Comparison of ENCODE assay signal across 3 cellular contexts in genomic region chr10:43075612-43076003, GRCh38.
TF ChIP-seq lines count a peak whose summit lies in the region.

No MANE protein-coding gene starts in this region.

TF ChIP-seq in HEK293, 187 proteins besides CTCF, POLR2A, EP300 and RAD21:
- no peak for TF ChIP-seq ZBTB49 (tag by site-specific recombination; IDR thresholded peaks at IDR 0.05; ENCODE audit: low read depth)
- TF ChIP-seq ZNF174 (tag by site-specific recombination; IDR thresholded peaks at IDR 0.05) = no peak
- peak; percentile 55 for TF ChIP-seq ZNF600 (tag by site-specific recombination; IDR thresholded peaks at IDR 0.05)
- peak; percentile 69 for TF ChIP-seq KLF1 (tag by site-specific recombination; IDR thresholded peaks at IDR 0.05)
- 0 out of 2 replicates have a peak, but pooled peaks have one; percentile 44 for TF ChIP-seq ZBTB48 (tag by site-specific recombination; IDR thresholded peaks at IDR 0.05)
- no peak for TF ChIP-seq KLF9 (tag by site-specific recombination; IDR thresholded peaks at IDR 0.05; ENCODE audit: low read depth)

TF ChIP-seq in SK-N-SH, 30 proteins besides CTCF, POLR2A, EP300 and RAD21:
- TF ChIP-seq USF2 (IDR thresholded peaks at IDR 0.05; ENCODE audit: borderline replicate concordance, low read depth, low read length) (peak; percentile 15; the same call in 1 of the 2 replicates), TCF12 (IDR thresholded peaks at IDR 0.05) (no peak), RCOR1 (IDR thresholded peaks at IDR 0.05; ENCODE audit: low read length) (0 out of 2 replicates have a peak, but pooled peaks have one; percentile 26), RFX5 (IDR thresholded peaks at IDR 0.05; ENCODE audit: low read length) (no peak), JUND (IDR thresholded peaks at IDR 0.05) (no peak), SIN3A (IDR thresholded peaks at IDR 0.05; ENCODE audit: borderline replicate concordance, low read depth, low read length) (no peak), SMC3 (IDR thresholded peaks at IDR 0.05; ENCODE audit: low read depth, low read length) (peak; percentile 22; the same call in 1 of the 2 replicates)

TF ChIP-seq in HepG2, 621 proteins besides CTCF, POLR2A, EP300 and RAD21:
- TF ChIP-seq CEBPB (IDR thresholded peaks at IDR 0.05; ENCODE audit: borderline replicate concordance, low read depth, low read length) = no peak
- TF ChIP-seq TFDP2 (CRISPR knock-in tag; IDR thresholded peaks at IDR 0.05) = no peak
- TF ChIP-seq ZFP36 (IDR thresholded peaks at IDR 0.05; ENCODE audit: borderline replicate concordance, low read depth, low read length, partially characterized antibody) = no peak
- no peak for TF ChIP-seq RFX3 (CRISPR knock-in tag; IDR thresholded peaks at IDR 0.05)
- TF ChIP-seq PLSCR1 (CRISPR knock-in tag; IDR thresholded peaks at IDR 0.05; ENCODE audit: borderline replicate concordance) = no peak
- no peak for TF ChIP-seq ZNF362 (CRISPR knock-in tag; IDR thresholded peaks at IDR 0.05; ENCODE audit: borderline replicate concordance)
- no peak for TF ChIP-seq ZBTB25 (CRISPR knock-in tag; IDR thresholded peaks at IDR 0.05)
- no peak for TF ChIP-seq ZSCAN9 (CRISPR knock-in tag; IDR thresholded peaks at IDR 0.05; ENCODE audit: borderline replicate concordance)
- no peak for TF ChIP-seq GZF1 (CRISPR knock-in tag; IDR thresholded peaks at IDR 0.05)
- TF ChIP-seq HNF4G (IDR thresholded peaks at IDR 0.05; ENCODE audit: borderline replicate concordance, low read depth, low read length) = no peak
- no peak for TF ChIP-seq HNF4G (CRISPR knock-in tag; IDR thresholded peaks at IDR 0.05; ENCODE audit: borderline replicate concordance, low read depth)
TF ChIP-seq in HepG2: peak in this region for 0.
